Comparison of ENCODE assay signal across 23 cellular contexts in genomic region chr4:125904802-125905201, GRCh38.
"Had no signal": no experiment of that assay in that cellular context is flagged by ENCODE, and none has a peak within 500 bp of the region (broad histone marks: within the 10 kb centered on the region; RNA-seq: fewer than 3 reads in every experiment).

No MANE protein-coding gene starts in this region.

- H3K79me2 ChIP-seq: hepatocyte had no signal

- H3K36me3 ChIP-seq: esophagus muscularis mucosa, gastroesophageal sphincter, heart left ventricle, left lung, lower lobe of right lung had no signal

- ATAC-seq: foreskin keratinocyte, gastroesophageal sphincter, heart left ventricle, left cardiac atrium, left lung, left ventricle myocardium superior, lower lobe of right lung, mucosa of descending colon had no signal

- H3K27me3 ChIP-seq: dorsolateral prefrontal cortex, esophagus muscularis mucosa, foreskin keratinocyte, gastroesophageal sphincter, heart left ventricle, hepatocyte, left lung had no signal

- H3K4me1 ChIP-seq: esophagus muscularis mucosa, foreskin keratinocyte, gastroesophageal sphincter, heart left ventricle, left lung, lower lobe of right lung had no signal

- H3K27ac ChIP-seq: coronary artery, dorsolateral prefrontal cortex, esophagus muscularis mucosa, foreskin keratinocyte, gastroesophageal sphincter, heart left ventricle, hepatocyte, left lung, lower lobe of right lung had no signal

- H3K4me3 ChIP-seq: coronary artery, dorsolateral prefrontal cortex, esophagus muscularis mucosa, gastroesophageal sphincter, heart left ventricle, hepatocyte, left lung, lower lobe of right lung, mucosa of descending colon had no signal

- H3K4me2 ChIP-seq: hepatocyte had no signal

- H3K9me3 ChIP-seq: esophagus muscularis mucosa, gastroesophageal sphincter, left lung, lower lobe of right lung, mucosa of descending colon had no signal

- DNase-seq: dermis blood vessel endothelial cell; dorsolateral prefrontal cortex; effector CD4-positive, alpha-beta T cell; effector memory CD4-positive, alpha-beta T cell; foreskin keratinocyte; heart left ventricle; hypothalamus; left cardiac atrium; left lung; left ventricle myocardium superior; lower lobe of right lung; mesenchymal stem cell; mucosa of descending colon; naive B cell had no signal

- H2AFZ ChIP-seq: hepatocyte had no signal

- FAIRE-seq: colon, endothelial cell of umbilical vein, frontal cortex, islet of Langerhans, keratinocyte had no signal
